1 cellular context compared by ENCODE assay signal in the genomic region with DNA sequence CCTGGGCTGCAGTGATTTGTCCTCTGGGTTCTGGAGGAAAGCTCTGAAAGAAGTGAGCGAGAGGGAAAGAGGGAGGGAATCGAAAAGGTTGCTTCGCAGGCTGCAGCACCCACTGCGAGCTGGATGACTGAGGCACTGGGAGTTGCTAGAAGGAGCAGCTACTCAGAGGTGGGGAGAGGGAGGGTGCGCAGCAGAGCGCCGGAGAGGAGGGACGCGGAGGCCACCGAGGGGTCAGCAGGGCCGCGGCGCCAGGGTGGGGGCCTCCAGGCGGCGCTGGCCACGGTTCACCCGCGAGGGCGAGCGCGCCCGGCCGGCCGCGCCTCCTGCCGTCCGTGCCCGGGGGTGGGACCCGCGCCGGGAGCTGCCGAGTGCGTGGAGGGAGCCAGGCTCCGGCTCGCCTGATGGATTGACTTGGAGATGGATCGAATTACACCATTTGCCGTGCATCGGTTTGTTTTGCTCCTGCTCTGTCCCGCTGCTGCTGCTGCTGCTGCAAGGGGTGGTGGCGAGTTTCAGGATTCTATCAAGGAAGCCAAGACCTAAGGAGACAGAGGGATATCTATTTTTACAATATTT.
TF ChIP-seq lines count a peak whose summit lies in the region.

A gene with protein sequence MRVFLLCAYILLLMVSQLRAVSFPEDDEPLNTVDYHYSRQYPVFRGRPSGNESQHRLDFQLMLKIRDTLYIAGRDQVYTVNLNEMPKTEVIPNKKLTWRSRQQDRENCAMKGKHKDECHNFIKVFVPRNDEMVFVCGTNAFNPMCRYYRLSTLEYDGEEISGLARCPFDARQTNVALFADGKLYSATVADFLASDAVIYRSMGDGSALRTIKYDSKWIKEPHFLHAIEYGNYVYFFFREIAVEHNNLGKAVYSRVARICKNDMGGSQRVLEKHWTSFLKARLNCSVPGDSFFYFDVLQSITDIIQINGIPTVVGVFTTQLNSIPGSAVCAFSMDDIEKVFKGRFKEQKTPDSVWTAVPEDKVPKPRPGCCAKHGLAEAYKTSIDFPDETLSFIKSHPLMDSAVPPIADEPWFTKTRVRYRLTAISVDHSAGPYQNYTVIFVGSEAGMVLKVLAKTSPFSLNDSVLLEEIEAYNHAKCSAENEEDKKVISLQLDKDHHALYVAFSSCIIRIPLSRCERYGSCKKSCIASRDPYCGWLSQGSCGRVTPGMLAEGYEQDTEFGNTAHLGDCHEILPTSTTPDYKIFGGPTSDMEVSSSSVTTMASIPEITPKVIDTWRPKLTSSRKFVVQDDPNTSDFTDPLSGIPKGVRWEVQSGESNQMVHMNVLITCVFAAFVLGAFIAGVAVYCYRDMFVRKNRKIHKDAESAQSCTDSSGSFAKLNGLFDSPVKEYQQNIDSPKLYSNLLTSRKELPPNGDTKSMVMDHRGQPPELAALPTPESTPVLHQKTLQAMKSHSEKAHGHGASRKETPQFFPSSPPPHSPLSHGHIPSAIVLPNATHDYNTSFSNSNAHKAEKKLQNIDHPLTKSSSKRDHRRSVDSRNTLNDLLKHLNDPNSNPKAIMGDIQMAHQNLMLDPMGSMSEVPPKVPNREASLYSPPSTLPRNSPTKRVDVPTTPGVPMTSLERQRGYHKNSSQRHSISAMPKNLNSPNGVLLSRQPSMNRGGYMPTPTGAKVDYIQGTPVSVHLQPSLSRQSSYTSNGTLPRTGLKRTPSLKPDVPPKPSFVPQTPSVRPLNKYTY (plus strand): TSS at position 470 of the 576 bp plus-strand sequence. CDS start 42,294 bp downstream, outside the sequence.

TF ChIP-seq in PFSK-1, 5 proteins besides CTCF, POLR2A, EP300 and RAD21 (continued from another document):
- TF ChIP-seq FOXP2 (optimal IDR thresholded peaks at IDR 0.05; ENCODE audit: borderline replicate concordance, extremely low read depth, extremely low read length, insufficient read depth) (peak; percentile 37), SIN3A (IDR thresholded peaks at IDR 0.05; ENCODE audit: borderline replicate concordance, insufficient read depth, low read length) (peak; percentile 46; the same call in 1 of the 2 replicates)
